ENCODE assay signal across 1 cellular context in genomic region chr20:52312131-52312729, GRCh38.
TF ChIP-seq lines count a peak whose summit lies in the region.

No MANE protein-coding gene starts in this region.

TF ChIP-seq in HepG2, 621 proteins besides CTCF, POLR2A, EP300 and RAD21 (continued from another document):
- TF ChIP-seq ZNF280D (CRISPR knock-in tag; IDR thresholded peaks at IDR 0.05), result no peak
- TF ChIP-seq ARID3A (IDR thresholded peaks at IDR 0.05; ENCODE audit: low read depth, low read length), result peak; percentile 58; the same call in 1 of the 2 replicates
- TF ChIP-seq SMC3 (IDR thresholded peaks at IDR 0.05; ENCODE audit: low read length), result peak; percentile 64
- TF ChIP-seq, protein P1, sequence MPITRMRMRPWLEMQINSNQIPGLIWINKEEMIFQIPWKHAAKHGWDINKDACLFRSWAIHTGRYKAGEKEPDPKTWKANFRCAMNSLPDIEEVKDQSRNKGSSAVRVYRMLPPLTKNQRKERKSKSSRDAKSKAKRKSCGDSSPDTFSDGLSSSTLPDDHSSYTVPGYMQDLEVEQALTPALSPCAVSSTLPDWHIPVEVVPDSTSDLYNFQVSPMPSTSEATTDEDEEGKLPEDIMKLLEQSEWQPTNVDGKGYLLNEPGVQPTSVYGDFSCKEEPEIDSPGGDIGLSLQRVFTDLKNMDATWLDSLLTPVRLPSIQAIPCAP (CRISPR knock-in tag; IDR thresholded peaks at IDR 0.05; ENCODE audit: low read depth), result no peak
- peak; percentile 39; the same call in 1 of the 2 replicates for TF ChIP-seq MIXL1 (CRISPR knock-in tag; IDR thresholded peaks at IDR 0.05)
- TF ChIP-seq, protein P2, sequence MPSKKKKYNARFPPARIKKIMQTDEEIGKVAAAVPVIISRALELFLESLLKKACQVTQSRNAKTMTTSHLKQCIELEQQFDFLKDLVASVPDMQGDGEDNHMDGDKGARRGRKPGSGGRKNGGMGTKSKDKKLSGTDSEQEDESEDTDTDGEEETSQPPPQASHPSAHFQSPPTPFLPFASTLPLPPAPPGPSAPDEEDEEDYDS (CRISPR knock-in tag; IDR thresholded peaks at IDR 0.05), result 0 out of 2 replicates have a peak, but pooled peaks have one; percentile 13
- no peak for TF ChIP-seq ZNF136 (CRISPR knock-in tag; IDR thresholded peaks at IDR 0.05; ENCODE audit: low read depth)
- TF ChIP-seq MNT (IDR thresholded peaks at IDR 0.05), result 0 out of 2 replicates have a peak, but pooled peaks have one; percentile 5
- no peak for TF ChIP-seq KIAA2018 (CRISPR knock-in tag; IDR thresholded peaks at IDR 0.05; ENCODE audit: borderline replicate concordance)
- no peak for TF ChIP-seq SRSF1 (optimal IDR thresholded peaks at IDR 0.05; ENCODE audit: low read depth, low read length)
